Comparison of ENCODE assay signal across 11 cellular contexts in the genomic region with DNA sequence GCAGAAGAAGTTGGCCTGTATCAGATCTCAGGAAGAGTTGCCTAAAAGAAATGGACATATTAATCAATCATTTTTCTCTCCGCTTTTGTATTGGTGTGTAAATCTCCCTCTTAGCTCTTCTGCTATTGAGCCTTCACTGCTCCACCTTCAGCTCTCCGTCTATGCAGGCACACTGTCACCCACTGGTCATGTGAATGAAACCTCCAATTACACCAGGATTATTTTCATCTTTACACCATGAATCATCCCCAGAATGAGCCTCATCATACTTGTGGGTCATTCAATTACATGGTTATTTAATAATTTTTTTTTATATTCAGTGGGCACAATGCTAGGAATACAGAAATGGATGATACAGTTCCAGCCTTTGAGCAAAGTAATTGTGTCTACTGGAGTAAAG.
A peak's percentile ranks its signal among the peaks of the same experiment; 100 is the strongest.
DNase-seq lines count a peak whose midpoint lies in the region; ATAC-seq, FAIRE-seq and TF ChIP-seq lines count a peak whose summit lies in the region.
"Had no signal": no experiment of that assay in that cellular context is flagged by ENCODE, and none has a peak within 500 bp of the region (broad histone marks: within the 10 kb centered on the region; RNA-seq: fewer than 3 reads in every experiment).

No MANE protein-coding gene starts in this region.

- H2AFZ ChIP-seq in PC-3 (ENCODE audit: low read length): no peak overlapping the region
- no peak overlapping the region for H2AFZ ChIP-seq in endothelial cell of umbilical vein (ENCODE audit: low read depth, low read length)

- H3K9me1 ChIP-seq in endothelial cell of umbilical vein (replicated peaks; ENCODE audit: control insufficient read depth, extremely low read depth, insufficient read depth, low read length): no peaks in the 10 kb centered on the region

- TF ChIP-seq CTCF in PC-3 (conservative IDR thresholded peaks at IDR 0.05; ENCODE audit: low read depth, low read length) (no peak), endothelial cell of umbilical vein (IDR thresholded peaks at IDR 0.05; ENCODE audit: extremely low read depth in 1 of 2, insufficient read depth in 1 of 2, low read depth in 1 of 2, low read length in 2 of 2) (no peak), type B pancreatic cell (conservative IDR thresholded peaks at IDR 0.05) (no peak)

- CTCF ChIA-PET in PC-3 (lab: Charles Lee) (no interaction called here), endothelial cell of umbilical vein (lab: Charles Lee) (interaction anchor here (0.7 to 1.9 kb wide), 4 partner anchors 8 to 231 kb away, joined by 4 to 7 read pairs (median 6); no protein-coding TSS in a partner anchor)

- peak; percentile 49 for FAIRE-seq in endothelial cell of umbilical vein (lab: Jason Lieb, UNC)

- H3K9me3 Mint-ChIP-seq in type B pancreatic cell: no peaks in the 10 kb centered on the region

- BruUV-seq in PC-3 (replicated peaks; lab: Mats Ljungman, UMichigan) (no TSS peak), endothelial cell of umbilical vein (replicated peaks; lab: Mats Ljungman, UMichigan) (no TSS peak)

- H3K27me3 ChIP-seq in PC-3 (ENCODE audit: low read length) (no peaks in the 10 kb centered on the region), endothelial cell of umbilical vein (ENCODE audit: control insufficient read depth in 2 of 2, insufficient read depth in 2 of 2, low read length in 2 of 2) (no peaks in the 10 kb centered on the region)
- H3K27me3 ChIP-seq: testis had no signal

- H3K4me2 ChIP-seq in PC-3 (ENCODE audit: low read length) (no peak overlapping the region), endothelial cell of umbilical vein (ENCODE audit: insufficient read depth, low read length) (no peak overlapping the region)

- H3K9me3 ChIP-seq in PC-3 (ENCODE audit: low read length) (no peaks in the 10 kb centered on the region), endothelial cell of umbilical vein (replicated peaks; ENCODE audit: control insufficient read depth, insufficient read depth, low read length) (no peaks in the 10 kb centered on the region)
- H3K9me3 ChIP-seq: testis had no signal

- H3K79me2 ChIP-seq in PC-3 (ENCODE audit: low read length) (no peaks in the 10 kb centered on the region), endothelial cell of umbilical vein (ENCODE audit: control insufficient read depth, insufficient read depth, low read length) (peaks cover 2% of the 10 kb centered on the region)

- intact Hi-C loops in PC-3 (cut with micrococcal nuclease): no loop called here
- intact Hi-C loops in endothelial cell of umbilical vein (cut with micrococcal nuclease): no loop called here

- peaks cover 14% of the 10 kb centered on the region for H3K36me3 Mint-ChIP-seq in type B pancreatic cell

- no peaks in the 10 kb centered on the region for H3K27me3 Mint-ChIP-seq in type B pancreatic cell

- H4K20me1 ChIP-seq in PC-3 (ENCODE audit: low read length): no peaks in the 10 kb centered on the region
- no peaks in the 10 kb centered on the region for H4K20me1 ChIP-seq in endothelial cell of umbilical vein (replicated peaks; ENCODE audit: control insufficient read depth, extremely low read depth, insufficient read depth, low read length)

- H3K4me1 Mint-ChIP-seq in type B pancreatic cell (ENCODE audit: unreplicated experiment): peaks cover 30% of the 10 kb centered on the region

- H3K27ac Mint-ChIP-seq in type B pancreatic cell: no peak overlapping the region

- dilution Hi-C loops in endothelial cell of umbilical vein (cut with MboI; ENCODE audit: extremely low pct_ligation_motif_present, low sequenced_read_pairs): no loop called here

- no peak overlapping the region for H3K9ac ChIP-seq in PC-3 (ENCODE audit: low read length)
- H3K9ac ChIP-seq in endothelial cell of umbilical vein (replicated peaks; ENCODE audit: extremely low read depth, insufficient read depth, low read length): no peak overlapping the region

- POLR2A ChIA-PET in PC-3 (lab: Charles Lee; ENCODE audit: unreplicated experiment): no interaction called here
- POLR2A ChIA-PET in endothelial cell of umbilical vein (lab: Charles Lee): no interaction called here

- TF ChIP-seq POLR2A in endothelial cell of umbilical vein (IDR thresholded peaks at IDR 0.05; ENCODE audit: low read depth, low read length): no peak

- ATAC-seq in PC-3 (peak; percentile 71), HG03159 (IDR thresholded peaks at IDR 0.05; ENCODE audit: unreplicated experiment) (no peak)

- no peak overlapping the region for H3K4me3 Mint-ChIP-seq in type B pancreatic cell

- DNase-seq in GM03348 (ENCODE audit: low spot score): peak; percentile 89
- peak; percentile 47 for DNase-seq in PC-3
- DNase-seq in endothelial cell of umbilical vein (ENCODE audit: low read depth, low spot score): no peak
- DNase-seq in renal cortical epithelial cell (ENCODE audit: low read depth): peak; percentile 35
- no peak for DNase-seq in type B pancreatic cell (ENCODE audit: extremely low spot score, unreplicated experiment)
- DNase-seq in MV-4-11 (lab: John Stamatoyannopoulos, UW): no peak
- no peak for DNase-seq in OCI-M1 (lab: John Stamatoyannopoulos, UW)
- DNase-seq: cerebellar nuclear complex; stimulated activated CD4-positive, alpha-beta T cell treated with anti-CD3 and anti-CD28 coated beads, Interleukin-2, amount 100 ng/mL, for 48 hours; testis had no signal

- H3K4me3 ChIP-seq in PC-3 (ENCODE audit: low read length): no peak overlapping the region
- no peak overlapping the region for H3K4me3 ChIP-seq in endothelial cell of umbilical vein (replicated peaks in 1 of 3; ENCODE audit: insufficient read depth in 1 of 3, low read depth in 1 of 3, low read length in 3 of 3)
- H3K4me3 ChIP-seq: testis had no signal

- H3K4me1 ChIP-seq in PC-3 (ENCODE audit: insufficient read depth, low read length) (peaks cover 6% of the 10 kb centered on the region; the same call in 1 of the 2 replicates), endothelial cell of umbilical vein (ENCODE audit: control insufficient read depth, extremely low read depth, insufficient read depth, low read length) (no peaks in the 10 kb centered on the region)

- no peaks in the 10 kb centered on the region for H3F3A ChIP-seq in PC-3 (ENCODE audit: low read length, unreplicated experiment)

- no peaks in the 10 kb centered on the region for H3K9me2 ChIP-seq in PC-3 (replicated peaks; ENCODE audit: low read length)

- H3K27ac ChIP-seq in PC-3 (ENCODE audit: low read length) (no peak overlapping the region), endothelial cell of umbilical vein (ENCODE audit: insufficient read depth, low read depth, low read length) (no peak overlapping the region)
- H3K27ac ChIP-seq: testis had no signal

- H3K36me3 ChIP-seq in PC-3 (ENCODE audit: low read depth, low read length) (peaks cover 5% of the 10 kb centered on the region; the same call in 1 of the 2 replicates), endothelial cell of umbilical vein (ENCODE audit: control insufficient read depth in 2 of 2, extremely low read depth in 1 of 2, insufficient read depth in 2 of 2, low read length in 2 of 2) (peaks cover 0 to 2% of the 10 kb centered on the region in 2 experiments)

TF ChIP-seq in endothelial cell of umbilical vein, 7 proteins besides CTCF, POLR2A, EP300 and RAD21:
- TF ChIP-seq FOS (IDR thresholded peaks at IDR 0.05; ENCODE audit: borderline replicate concordance, insufficient read depth, low read length) (peak; percentile 13), MYC (IDR thresholded peaks at IDR 0.05; ENCODE audit: low read depth, low read length) (no peak)

Comparison
In these comparisons a context has a peak if more than half of its experiments do, and no peak if none do; other contexts are left out.
1. DNase-seq: peak in GM03348 (single experiment), PC-3 (single experiment) and renal cortical epithelial cell (single experiment); none in endothelial cell of umbilical vein (single experiment), type B pancreatic cell (single experiment), MV-4-11 (single experiment) and OCI-M1 (single experiment).